In genomic region chr4:17576932-17577659, GRCh38 we compare ENCODE assay signal across 1 cellular context.
TF ChIP-seq lines count a peak whose summit lies in the region.

TSS of gene LAP3 (plus strand) at chr4:17577198. CDS start at chr4:17577466, 268 bp downstream.

TF ChIP-seq in K562, 482 proteins besides CTCF, POLR2A, EP300 and RAD21 (continued from another document and continues in another):
- TF ChIP-seq THAP7 (CRISPR knock-in tag; IDR thresholded peaks at IDR 0.05), result no peak
- no peak for TF ChIP-seq BCLAF1 (IDR thresholded peaks at IDR 0.05; ENCODE audit: borderline replicate concordance in 1 of 2, control insufficient read depth in 1 of 2, low read depth in 2 of 2, low read length in 1 of 2)
- no peak for TF ChIP-seq HMG20A (CRISPR knock-in tag; conservative IDR thresholded peaks at IDR 0.05)
- TF ChIP-seq CHCHD3 (CRISPR knock-in tag; IDR thresholded peaks at IDR 0.05), result no peak
- no peak for TF ChIP-seq CHAMP1 (IDR thresholded peaks at IDR 0.05)
- TF ChIP-seq ZNF146 (CRISPR knock-in tag; IDR thresholded peaks at IDR 0.05; ENCODE audit: unreplicated experiment), result no peak
- TF ChIP-seq NCOA1 (IDR thresholded peaks at IDR 0.05; ENCODE audit: low read depth), result no peak
- peak; percentile 98 for TF ChIP-seq ATF7 (IDR thresholded peaks at IDR 0.05)
- TF ChIP-seq NR2F6 (CRISPR knock-in tag; IDR thresholded peaks at IDR 0.05), result no peak
- TF ChIP-seq SREBF2 (CRISPR knock-in tag; IDR thresholded peaks at IDR 0.05), result no peak
- no peak for TF ChIP-seq CGGBP1 (CRISPR knock-in tag; IDR thresholded peaks at IDR 0.05)
- no peak for TF ChIP-seq ZNF395 (CRISPR knock-in tag; IDR thresholded peaks at IDR 0.05)
- peak; percentile 58; the same call in 1 of the 2 replicates for TF ChIP-seq TFAP4 (CRISPR knock-in tag; IDR thresholded peaks at IDR 0.05; ENCODE audit: borderline replicate concordance)
- TF ChIP-seq IRF9 (tag; IDR thresholded peaks at IDR 0.05), result no peak
- no peak for TF ChIP-seq SMARCB1 (IDR thresholded peaks at IDR 0.05; ENCODE audit: insufficient read length, low read depth)
- no peak for TF ChIP-seq PATZ1 (CRISPR knock-in tag; IDR thresholded peaks at IDR 0.05; ENCODE audit: borderline replicate concordance)
- peak; percentile 89 for TF ChIP-seq CREM (IDR thresholded peaks at IDR 0.05; ENCODE audit: low read depth)
- TF ChIP-seq POLR3G (IDR thresholded peaks at IDR 0.05; ENCODE audit: extremely low read depth, insufficient read length, insufficient replicate concordance), result no peak
- peak; percentile 57; the same call in 1 of the 2 replicates for TF ChIP-seq FOXP1 (CRISPR knock-in tag; IDR thresholded peaks at IDR 0.05)
- TF ChIP-seq ZNF133 (CRISPR knock-in tag; IDR thresholded peaks at IDR 0.05), result no peak
- no peak for TF ChIP-seq ZNF23 (CRISPR knock-in tag; IDR thresholded peaks at IDR 0.05)
- no peak for TF ChIP-seq PCBP2 (IDR thresholded peaks at IDR 0.05; ENCODE audit: low read depth, low read length, poor library complexity, severe bottlenecking)
- 0 out of 2 replicates have a peak, but pooled peaks have one; percentile 78 for TF ChIP-seq CBX1 (IDR thresholded peaks at IDR 0.05; ENCODE audit: low read depth)
- TF ChIP-seq PKNOX1 (IDR thresholded peaks at IDR 0.05), result peak; percentile 56
- peak; percentile 26 for TF ChIP-seq PRPF4 (IDR thresholded peaks at IDR 0.05; ENCODE audit: insufficient read depth, low read depth, low read length, poor library complexity, severe bottlenecking)
- TF ChIP-seq GATA2 (CRISPR knock-in tag; IDR thresholded peaks at IDR 0.05), result no peak
- no peak for TF ChIP-seq BMI1 (IDR thresholded peaks at IDR 0.05; ENCODE audit: low read length)
- no peak for TF ChIP-seq ZNF398 (CRISPR knock-in tag; IDR thresholded peaks at IDR 0.05)
- TF ChIP-seq CTBP1 (IDR thresholded peaks at IDR 0.05; ENCODE audit: borderline replicate concordance), result peak; percentile 90
- peak; percentile 89 for TF ChIP-seq GABPA (tag; conservative IDR thresholded peaks at IDR 0.05; ENCODE audit: low read depth)
- peak; percentile 95 for TF ChIP-seq MYC (IDR thresholded peaks at IDR 0.05; ENCODE audit: low read depth, low read length)
- no peak for TF ChIP-seq MYC (CRISPR knock-in tag; IDR thresholded peaks at IDR 0.05; ENCODE audit: borderline replicate concordance, low read depth)
- no peak for TF ChIP-seq ZNF76 (CRISPR knock-in tag; IDR thresholded peaks at IDR 0.05; ENCODE audit: borderline replicate concordance)
- TF ChIP-seq ZBTB26 (CRISPR knock-in tag; IDR thresholded peaks at IDR 0.05), result no peak
- TF ChIP-seq SAP30 (IDR thresholded peaks at IDR 0.05; ENCODE audit: borderline replicate concordance, insufficient read depth, low read depth, low read length, poor library complexity, severe bottlenecking), result peak; percentile 85
- TF ChIP-seq TBL1XR1 (IDR thresholded peaks at IDR 0.05; ENCODE audit: low read length in 2 of 2), result 0 out of 4 replicates have a peak, but pooled peaks of 1 of the 2 experiments have one; percentile 7
- peak; percentile 78; the same call in 1 of the 2 replicates for TF ChIP-seq KHSRP (IDR thresholded peaks at IDR 0.05)
- no peak for TF ChIP-seq MCM7 (IDR thresholded peaks at IDR 0.05)
- TF ChIP-seq ZBTB17 (CRISPR knock-in tag; IDR thresholded peaks at IDR 0.05), result no peak
- no peak for TF ChIP-seq ZMIZ1 (IDR thresholded peaks at IDR 0.05; ENCODE audit: low read depth in 2 of 2, low read length in 2 of 2)
